9 cellular contexts compared by ENCODE assay signal in genomic region chr2:223055140-223055539, GRCh38. TPM values are rescaled to one million over a fixed set of nuclear protein-coding genes. Genes with fewer than 3 reads are reported as not detected.
DNase-seq lines count a peak whose midpoint lies in the region; ATAC-seq, FAIRE-seq and TF ChIP-seq lines count a peak whose summit lies in the region.
"Had no signal": no experiment of that assay in that cellular context is flagged by ENCODE, and none has a peak within 500 bp of the region (broad histone marks: within the 10 kb centered on the region; RNA-seq: fewer than 3 reads in every experiment).

No MANE protein-coding gene starts in this region.

- no peak overlapping the region for H3K9ac ChIP-seq in liver (ENCODE audit: low read depth in 1 of 2, low read length in 2 of 2)
- H3K9ac ChIP-seq in HepG2 (ENCODE audit: insufficient read depth, low read depth, low read length) = no peak overlapping the region
- H3K9ac ChIP-seq in mesenchymal stem cell (ENCODE audit: low read length) = peak overlapping the region; percentile 27

- FAIRE-seq in HepG2 (lab: Jason Lieb, UNC) = no peak

- peak overlapping the region in 1 of 2 experiments; percentile 48 for H3K18ac ChIP-seq in mesenchymal stem cell (ENCODE audit: low read depth in 1 of 2, low read length in 2 of 2)

- H3K4me3 ChIP-seq in liver (ENCODE audit: low read depth in 1 of 3, low read length in 3 of 3) = no peak overlapping the region
- H3K4me3 ChIP-seq in HepG2 (replicated peaks in 1 of 3; ENCODE audit: insufficient read depth in 1 of 3, low read depth in 2 of 3, low read length in 3 of 3) = no peak overlapping the region
- peak overlapping the region in 1 of 3 donors; percentile 26 for H3K4me3 ChIP-seq in breast epithelium
- H3K4me3 ChIP-seq in mesenchymal stem cell (ENCODE audit: insufficient read depth in 1 of 2, low read depth in 1 of 2, low read length in 2 of 2) = no peak overlapping the region
- no peak overlapping the region for H3K4me3 ChIP-seq in aorta (ENCODE audit: low read length in 2 of 2)

- H2AK5ac ChIP-seq in mesenchymal stem cell (ENCODE audit: low read length, severe bottlenecking) = peak overlapping the region; percentile 8

- H2BK5ac ChIP-seq in mesenchymal stem cell (ENCODE audit: low read depth, low read length, poor library complexity, severe bottlenecking) = no peak overlapping the region

- CTCF ChIA-PET in HepG2 (lab: Yijun Ruan, JAX; ENCODE audit: low intra/inter-chr PET ratio, low total read pairs) = no interaction called here

- H3K79me1 ChIP-seq in mesenchymal stem cell (replicated peaks; ENCODE audit: low read length, poor library complexity, severe bottlenecking) = no peaks in the 10 kb centered on the region

- H3K4me1 ChIP-seq in liver (ENCODE audit: control insufficient read depth in 4 of 4, insufficient read depth in 4 of 4, low read length in 3 of 4) (peaks cover 0 to 2% (median 0%) of the 10 kb centered on the region in 4 donors), HepG2 (ENCODE audit: insufficient read depth, low read length) (no peaks in the 10 kb centered on the region), breast epithelium (peaks cover 0 to 10% of the 10 kb centered on the region in 2 donors), mesenchymal stem cell (ENCODE audit: control insufficient read depth, insufficient read depth, low read depth, low read length) (peaks cover 6% of the 10 kb centered on the region), aorta (ENCODE audit: control insufficient read depth in 1 of 2, insufficient read depth in 2 of 2, low read length in 2 of 2) (peaks cover 5 to 21% of the 10 kb centered on the region in 2 donors)

- H3K9me3 ChIP-seq in liver (ENCODE audit: control insufficient read depth in 4 of 4, low read length in 3 of 4) (no peaks in the 10 kb centered on the region), HepG2 (ENCODE audit: low read length) (no peaks in the 10 kb centered on the region), breast epithelium (no peaks in the 10 kb centered on the region), mesenchymal stem cell (ENCODE audit: control insufficient read depth, low read length) (no peaks in the 10 kb centered on the region), aorta (ENCODE audit: control insufficient read depth, low read length) (no peaks in the 10 kb centered on the region)

- H3K27me3 ChIP-seq in liver (ENCODE audit: control insufficient read depth in 4 of 4, insufficient read depth in 4 of 4, low read length in 3 of 4) = peaks cover 0 to 3% (median 0%) of the 10 kb centered on the region in 4 donors
- peaks cover 0 to 40% of the 10 kb centered on the region in 2 experiments; a peak in 4 of 5 replicates for H3K27me3 ChIP-seq in HepG2 (ENCODE audit: control insufficient read depth in 1 of 2, insufficient read depth in 2 of 2, low read length in 2 of 2)
- H3K27me3 ChIP-seq in breast epithelium = no peaks in the 10 kb centered on the region
- H3K27me3 ChIP-seq in mesenchymal stem cell (ENCODE audit: control insufficient read depth in 1 of 2, insufficient read depth in 1 of 2, low read length in 2 of 2) = no peaks in the 10 kb centered on the region
- no peaks in the 10 kb centered on the region for H3K27me3 ChIP-seq in aorta (ENCODE audit: control insufficient read depth in 1 of 2, insufficient read depth in 2 of 2, low read length in 1 of 2)

- POLR2A ChIA-PET in HepG2 (lab: Yijun Ruan, JAX) = no interaction called here

- no peak for DNase-seq in HepG2 (ENCODE audit: low spot score)
- DNase-seq in breast epithelium (ENCODE audit: low spot score in 2 of 2) = no peak
- peak; percentile 87 for DNase-seq in mesenchymal stem cell
- DNase-seq in aorta = no peak
- no peak for DNase-seq in KG1 (lab: John Stamatoyannopoulos, UW)
- DNase-seq: amniotic stem cell had no signal

- H2BK120ac ChIP-seq in mesenchymal stem cell (ENCODE audit: low read depth, low read length) = no peak overlapping the region

- H2BK15ac ChIP-seq in mesenchymal stem cell (ENCODE audit: low read depth, poor library complexity, severe bottlenecking) = no peak overlapping the region

- H3K4me2 ChIP-seq in HepG2 (ENCODE audit: low read depth, low read length) (no peak overlapping the region), mesenchymal stem cell (ENCODE audit: low read length, poor library complexity, severe bottlenecking) (no peak overlapping the region)

- intact Hi-C loops in HepG2 (cut with micrococcal nuclease; ENCODE audit: unreplicated experiment) = no loop called here
- intact Hi-C loops in breast epithelium (cut with DNase I; ENCODE audit: low total_unique reads) = no loop called here
- intact Hi-C loops in aorta (cut with DNase I) = loop anchor here (5.0 to 10.0 kb wide), 3 partner anchors 47 to 410 kb away; no protein-coding TSS in a partner anchor

- no peak for TF ChIP-seq RAD21 in liver (IDR thresholded peaks at IDR 0.05)
- no peak for TF ChIP-seq RAD21 in HepG2 (CRISPR knock-in tag; IDR thresholded peaks at IDR 0.05)

- no peak overlapping the region for H4K8ac ChIP-seq in mesenchymal stem cell (ENCODE audit: low read length)

- TF ChIP-seq CTCF in liver (IDR thresholded peaks at IDR 0.05; ENCODE audit: low read depth, low read length, missing input control) (no peak), HepG2 (CRISPR knock-in tag; IDR thresholded peaks at IDR 0.05) (no peak), breast epithelium (IDR thresholded peaks at IDR 0.05) (no peak)

- H2BK12ac ChIP-seq in mesenchymal stem cell (ENCODE audit: low read length in 2 of 2) = no peak overlapping the region

- BruUV-seq in HepG2 (replicated peaks; lab: Mats Ljungman, UMichigan) = no TSS peak

- H3K14ac ChIP-seq in mesenchymal stem cell (ENCODE audit: low read length in 2 of 2) = no peak overlapping the region

- H2AFZ ChIP-seq in HepG2 (ENCODE audit: low read length) (no peak overlapping the region), mesenchymal stem cell (ENCODE audit: low read depth, low read length) (no peak overlapping the region)

- in situ Hi-C loops in HepG2 (cut with HindIII; ENCODE audit: extremely low pct_ligation_motif_present, low pct_unique_long_range_greater_than_20kb) = no loop called here

- H3K23ac ChIP-seq in mesenchymal stem cell (ENCODE audit: low read length in 2 of 2) = no peak overlapping the region

- H4K20me1 ChIP-seq in HepG2 (ENCODE audit: insufficient read depth, low read length) = no peaks in the 10 kb centered on the region

- TF ChIP-seq POLR2A in HepG2 (IDR thresholded peaks at IDR 0.05; ENCODE audit: insufficient read depth in 1 of 2, low read depth in 2 of 2, low read length in 2 of 2) (no peak), breast epithelium (IDR thresholded peaks at IDR 0.05) (no peak)

- H3K36me3 ChIP-seq in liver (ENCODE audit: control insufficient read depth in 4 of 4, insufficient read depth in 3 of 4, low read depth in 1 of 4, low read length in 3 of 4) (no peaks in the 10 kb centered on the region), HepG2 (replicated peaks in 1 of 2; ENCODE audit: control insufficient read depth in 1 of 2, insufficient read depth in 2 of 2, low read length in 2 of 2) (no peaks in the 10 kb centered on the region), breast epithelium (no peaks in the 10 kb centered on the region), mesenchymal stem cell (ENCODE audit: control insufficient read depth in 1 of 2, insufficient read depth in 2 of 2, low read depth in 1 of 2, low read length in 2 of 2) (no peaks in the 10 kb centered on the region), aorta (ENCODE audit: control insufficient read depth in 1 of 2, insufficient read depth in 2 of 2, low read length in 1 of 2) (no peaks in the 10 kb centered on the region)

- no peak overlapping the region for H4K91ac ChIP-seq in mesenchymal stem cell (ENCODE audit: low read length)

- no peak overlapping the region for H3K4ac ChIP-seq in mesenchymal stem cell (ENCODE audit: low read depth in 1 of 2, low read length in 2 of 2)

- no peaks in the 10 kb centered on the region for H3K79me2 ChIP-seq in HepG2 (ENCODE audit: insufficient read depth, low read length)

- no peak for TF ChIP-seq EP300 in HepG2 (IDR thresholded peaks at IDR 0.05; ENCODE audit: low read depth in 2 of 2, low read length in 2 of 2)
- TF ChIP-seq EP300 in HepG2 (CRISPR knock-in tag; IDR thresholded peaks at IDR 0.05; ENCODE audit: borderline replicate concordance) = no peak

- 53% methylated on average over 4 of the region's 4 CpGs for WGBS in liver
- 29% methylated on average over 4 of the region's 4 CpGs for WGBS in HepG2 (ENCODE audit: low lambda C conversion rate)
- 32% methylated on average over 4 of the region's 4 CpGs for WGBS in mesenchymal stem cell
- WGBS in aorta, 2 donors = 1 to 5% methylated on average over 4 of the region's 4 CpGs

- ATAC-seq in HepG2 (no peak), aorta (ENCODE audit: low FRiP score) (peak; percentile 45), GM21423 (IDR thresholded peaks at IDR 0.05; ENCODE audit: unreplicated experiment) (no peak), GM21619 (IDR thresholded peaks at IDR 0.05; ENCODE audit: unreplicated experiment) (no peak)

- H3K27ac ChIP-seq in liver (ENCODE audit: low read depth in 1 of 2, low read length in 2 of 2) (no peak overlapping the region), HepG2 (ENCODE audit: extremely low read length, insufficient read depth, low read length) (no peak overlapping the region), breast epithelium (peak overlapping the region; percentile 71), mesenchymal stem cell (ENCODE audit: low read length, poor library complexity, severe bottlenecking) (no peak overlapping the region), aorta (ENCODE audit: low read depth in 1 of 2, low read length in 2 of 2) (no peak overlapping the region)

RNA-seq across cellular contexts. Expression of gene KCNE4, which starts 3.1 kb away (rescaled TPM):
- total RNA-seq in liver (under 1 TPM; 0.28 to 0.33 TPM), HepG2 (2016; rRNA removed; fragmentation: Illumina TruSeq; extraction: Trizol) (not detected in 2 replicates), breast epithelium (10 to 100 TPM in 1 of 3 donors, 1 to 10 TPM in 2; 5.0 to 26.2 (median 9.3) TPM), aorta (10 to 100 TPM; 10.9 to 21.5 TPM)
- polyA plus RNA-seq in liver (under 1 TPM; 0.19 to 0.42 TPM), HepG2 (2011; rRNA removed) (not detected in 2 replicates), aorta (1 to 10 TPM; 4.4 to 8.7 TPM)
- not detected in 2 replicates for total RNA-seq in HepG2 (2016; cell fraction: cytosol; rRNA removed; fragmentation: Illumina TruSeq; extraction: Trizol; ENCODE audit: low read depth)
- total RNA-seq in HepG2 (2016; cell fraction: insoluble cytoplasmic fraction; rRNA removed; fragmentation: Illumina TruSeq; extraction: Trizol) = not detected in 2 replicates
- 0.15 TPM in 1 of 2 replicates, not detected in the other for total RNA-seq in HepG2 (2016; cell fraction: membrane; rRNA removed; fragmentation: Illumina TruSeq; extraction: Trizol)
- not detected in 2 replicates for total RNA-seq in HepG2 (2016; cell fraction: nucleus; rRNA removed; fragmentation: Illumina TruSeq; extraction: Trizol)
- polyA plus RNA-seq in HepG2 (2011; cell fraction: cytosol; rRNA removed) = 0.01 TPM in 1 of 2 replicates, not detected in the other
- not detected in 2 replicates for polyA plus RNA-seq in HepG2 (2011; cell fraction: nucleus; rRNA removed)
- polyA plus RNA-seq in HepG2 (2012) = not detected in 2 replicates
- polyA plus RNA-seq in HepG2 (2016; cell fraction: cytosol; fragmentation: Illumina TruSeq; extraction: Trizol; ENCODE audit: low read depth) = not detected in 2 replicates
- not detected in 2 replicates for polyA plus RNA-seq in HepG2 (2016; cell fraction: insoluble cytoplasmic fraction; fragmentation: Illumina TruSeq; extraction: Trizol; ENCODE audit: low read depth)
- polyA plus RNA-seq in HepG2 (2016; cell fraction: membrane; fragmentation: Illumina TruSeq; extraction: Trizol; ENCODE audit: low read depth) = not detected in 2 replicates
- not detected in 2 replicates for polyA plus RNA-seq in HepG2 (2016; cell fraction: nucleus; fragmentation: Illumina TruSeq; extraction: Trizol; ENCODE audit: insufficient read depth, low read depth)
- polyA minus RNA-seq in HepG2 (2011; rRNA and poly(A)+ RNA removed; ENCODE audit: low replicate concordance) = not detected in 2 replicates
- polyA minus RNA-seq in HepG2 (2011; cell fraction: cytosol; rRNA and poly(A)+ RNA removed) = not detected in 2 replicates
- not detected in 2 replicates for polyA minus RNA-seq in HepG2 (2011; cell fraction: nucleus; rRNA and poly(A)+ RNA removed)
- 46.9 TPM for polyA plus RNA-seq in mesenchymal stem cell (2013, experiment 1 of 2)
- polyA plus RNA-seq in mesenchymal stem cell (2013, experiment 2 of 2) = 47.3 TPM

Comparison
In these comparisons a context has a peak if more than half of its experiments do, and no peak if none do; other contexts are left out.
1. H3K27ac ChIP-seq: peak in breast epithelium (2 of 2); none in liver (0 of 2), HepG2 (single experiment), mesenchymal stem cell (single experiment) and aorta (0 of 2).
2. RNA of gene KCNE4, which starts 3.1 kb away (total RNA-seq): 10.9 to 21.5 TPM in aorta and 5.0 to 26.2 TPM in breast epithelium; 0.28 to 0.33 TPM in liver and 0.15 TPM in HepG2; every median in the first group is over 4 times any median in the second.
3. intact Hi-C loops: an anchor here in aorta (5.0 to 10.0 kb wide); none called in HepG2 and breast epithelium.